In genomic region chr6:24927985-24928735, GRCh38 we compare ENCODE assay signal across 13 cellular contexts. TPM values are rescaled to one million over a fixed set of nuclear protein-coding genes. Genes with fewer than 3 reads are reported as not detected.
DNase-seq lines count a peak whose midpoint lies in the region; ATAC-seq and TF ChIP-seq lines count a peak whose summit lies in the region.
"Had no signal": no experiment of that assay in that cellular context is flagged by ENCODE, and none has a peak within 500 bp of the region (broad histone marks: within the 10 kb centered on the region; RNA-seq: fewer than 3 reads in every experiment).

No MANE protein-coding gene starts in this region.

- no peaks in the 10 kb centered on the region for H3K27me3 Mint-ChIP-seq in osteocyte (ENCODE audit: unreplicated experiment)

- peaks cover 73% of the 10 kb centered on the region for H3K4me1 ChIP-seq in OCI-LY3 (ENCODE audit: low read length)

- H3K4me1 Mint-ChIP-seq in osteocyte (ENCODE audit: unreplicated experiment) = peaks cover 58% of the 10 kb centered on the region

- peaks cover 51% of the 10 kb centered on the region for H3K36me3 ChIP-seq in OCI-LY3 (replicated peaks; ENCODE audit: low read depth, low read length)

- H3K79me2 ChIP-seq in OCI-LY3 (ENCODE audit: low read length) = peaks cover 100% of the 10 kb centered on the region

- no peaks in the 10 kb centered on the region for H3K9me3 ChIP-seq in OCI-LY3 (ENCODE audit: insufficient read depth, low read length)

- H3K27me3 ChIP-seq in OCI-LY3 (ENCODE audit: low read depth, low read length) = no peaks in the 10 kb centered on the region

- H4K20me1 ChIP-seq in OCI-LY3 (ENCODE audit: insufficient read depth, low read length) = peaks cover 96% of the 10 kb centered on the region

- H3K4me3 ChIP-seq in OCI-LY3 (ENCODE audit: low read length) (peak overlapping the region; percentile 38), astrocyte of the spinal cord (ENCODE audit: low read depth, low read length) (no peak overlapping the region)
- H3K4me3 ChIP-seq: coronary artery had no signal

- peak overlapping the region; percentile 66 for H3K27ac Mint-ChIP-seq in osteocyte (ENCODE audit: unreplicated experiment)

- H2AFZ ChIP-seq in OCI-LY3 (ENCODE audit: low read depth, low read length) = no peak overlapping the region

- H3K4me2 ChIP-seq in OCI-LY3 (ENCODE audit: low read length) = peak overlapping the region; percentile 56

- H3K36me3 Mint-ChIP-seq in osteocyte (ENCODE audit: unreplicated experiment) = no peaks in the 10 kb centered on the region

- no peak for TF ChIP-seq CTCF in OCI-LY3 (IDR thresholded peaks at IDR 0.05; ENCODE audit: low read depth, low read length)
- no peak for TF ChIP-seq CTCF in astrocyte of the spinal cord (IDR thresholded peaks at IDR 0.05; ENCODE audit: low read depth, low read length)
- TF ChIP-seq CTCF in osteocyte (IDR thresholded peaks at IDR 0.05) = no peak

- H3K4me3 Mint-ChIP-seq in osteocyte (ENCODE audit: unreplicated experiment) = no peak overlapping the region

- in situ Hi-C loops in astrocyte of the spinal cord (cut with HindIII; ENCODE audit: low sequenced_read_pairs) = no loop called here

- peak overlapping the region; percentile 23; the same call in 1 of the 2 replicates for H3K9ac ChIP-seq in OCI-LY3 (ENCODE audit: low read length)

- no peaks in the 10 kb centered on the region for H3K9me3 Mint-ChIP-seq in osteocyte (ENCODE audit: unreplicated experiment)

- no peak for DNase-seq in activated CD4-positive, CD25-positive, alpha-beta regulatory T cell (lab: John Stamatoyannopoulos, UW)
- peak; percentile 34 for DNase-seq in astrocyte of the spinal cord (ENCODE audit: low read depth, low spot score)
- DNase-seq in osteocyte (ENCODE audit: extremely low spot score, unreplicated experiment) = no peak
- DNase-seq in amniotic stem cell (lab: John Stamatoyannopoulos, UW) = no peak
- DNase-seq in HCEC 1CT = no peak
- DNase-seq: GDM1, left colon, occipital lobe had no signal

- ATAC-seq in activated CD4-positive, CD25-positive, alpha-beta regulatory T cell treated with anti-CD3 and anti-CD28 coated beads, Interleukin-2, amount 50 U/mL, for 24 hours = peak; percentile 29 to 30
- no peak for ATAC-seq in GM21528 (IDR thresholded peaks at IDR 0.05; ENCODE audit: low FRiP score, unreplicated experiment)
- ATAC-seq: left colon had no signal

- H3K27ac ChIP-seq in OCI-LY3 (ENCODE audit: low read length) = peak overlapping the region; percentile 59
- H3K27ac ChIP-seq: coronary artery had no signal

RNA-seq across cellular contexts. Expression of gene RIPOR2, which starts 7.6 kb away (rescaled TPM):
- total RNA-seq in osteocyte = 4.8 and 6.3 TPM in 2 replicates
- total RNA-seq: A172 had no signal
